In genomic region chr3:192915306-192915705, GRCh38 we compare ENCODE assay signal across 9 cellular contexts. TPM values are rescaled to one million over a fixed set of nuclear protein-coding genes. Genes with fewer than 3 reads are reported as not detected.
DNase-seq lines count a peak whose midpoint lies in the region; ATAC-seq and TF ChIP-seq lines count a peak whose summit lies in the region.
"Had no signal": no experiment of that assay in that cellular context is flagged by ENCODE, and none has a peak within 500 bp of the region (broad histone marks: within the 10 kb centered on the region; RNA-seq: fewer than 3 reads in every experiment).

No MANE protein-coding gene starts in this region.

- ATAC-seq in GM21576 (IDR thresholded peaks at IDR 0.05; ENCODE audit: unreplicated experiment) (peak; percentile 39), body of pancreas (no peak)
- ATAC-seq in activated naive CD4-positive, alpha-beta T cell treated with anti-CD3 and anti-CD28 coated beads, Interleukin-2, amount 50 U/mL, for 72 hours: no peak

- intact Hi-C loops in mammary epithelial cell (cut with micrococcal nuclease): loop anchor here (5.0 kb wide), 1 partner anchor 657 kb away; no protein-coding TSS in a partner anchor
- intact Hi-C loops in body of pancreas (cut with DNase I): no loop called here

- peak; percentile 69 for DNase-seq in ELF-1 (ENCODE audit: low read depth, low spot score)
- DNase-seq in NCI-H2196 (lab: John Stamatoyannopoulos, UW; ENCODE audit: unreplicated experiment): peak; percentile 69
- no peak for DNase-seq in mammary epithelial cell
- DNase-seq in osteocyte (ENCODE audit: extremely low spot score, unreplicated experiment): no peak
- no peak for DNase-seq in body of pancreas
- no peak for DNase-seq in activated naive CD4-positive, alpha-beta T cell treated with anti-CD3 and anti-CD28 coated beads, Interleukin-2, amount 50 U/mL, for 72 hours (ENCODE audit: low spot score in 2 of 2)
- DNase-seq in NK-92 treated with Interleukin-12 subunit alpha and Interleukin-12 subunit beta, amount 100 ng/mL, for 24 hours (lab: John Stamatoyannopoulos, UW): no peak

- H3K36me3 Mint-ChIP-seq in osteocyte (ENCODE audit: unreplicated experiment): no peaks in the 10 kb centered on the region
- peaks cover 7 to 24% of the 10 kb centered on the region in 2 donors for H3K36me3 Mint-ChIP-seq in activated naive CD4-positive, alpha-beta T cell treated with anti-CD3 and anti-CD28 coated beads, Interleukin-2, amount 50 U/mL, for 72 hours

- peaks cover 18% of the 10 kb centered on the region for H3K4me1 Mint-ChIP-seq in osteocyte (ENCODE audit: unreplicated experiment)

- no peaks in the 10 kb centered on the region for H3K9me3 ChIP-seq in mammary epithelial cell (replicated peaks; ENCODE audit: insufficient read depth, low read length)
- H3K9me3 ChIP-seq in body of pancreas: no peaks in the 10 kb centered on the region
- H3K9me3 ChIP-seq: neutrophil had no signal

- in situ Hi-C loops in mammary epithelial cell (cut with MboI; ENCODE audit: low sequenced_read_pairs in 2 of 2): loop anchor here in 1 of 2 donors (10.0 kb wide), 1 partner anchor 91 kb away; no protein-coding TSS in a partner anchor

- peak overlapping the region; percentile 99 for H3K4me3 Mint-ChIP-seq in osteocyte (ENCODE audit: unreplicated experiment)

- H3K27me3 ChIP-seq in mammary epithelial cell (ENCODE audit: insufficient read depth, low read length) (no peaks in the 10 kb centered on the region), body of pancreas (no peaks in the 10 kb centered on the region)

- H3K4me1 ChIP-seq in mammary epithelial cell (ENCODE audit: insufficient read depth, low read length) (peaks cover 14% of the 10 kb centered on the region), body of pancreas (peaks cover 16% of the 10 kb centered on the region)

- H3K36me3 ChIP-seq in mammary epithelial cell (ENCODE audit: insufficient read depth, low read length) (no peaks in the 10 kb centered on the region), body of pancreas (replicated peaks in 1 of 2; ENCODE audit: insufficient read depth in 1 of 2, low read depth in 2 of 2) (no peaks in the 10 kb centered on the region)
- H3K36me3 ChIP-seq: neutrophil had no signal

- dilution Hi-C loops in mammary epithelial cell (cut with HindIII; ENCODE audit: low sequenced_read_pairs): loop anchor here (5.0 kb wide), 1 partner anchor 73 kb away; no protein-coding TSS in a partner anchor

- no peak overlapping the region for H3K9ac ChIP-seq in mammary epithelial cell (ENCODE audit: insufficient read depth, low read length)

- WGBS in mammary epithelial cell (ENCODE audit: low coverage, missing lambda C conversion rate): 78% methylated on average over 3 of the region's 3 CpGs
- WGBS in body of pancreas, 2 donors: 66 to 81% methylated on average over 3 of the region's 3 CpGs

- H2AFZ ChIP-seq in mammary epithelial cell (ENCODE audit: low read depth, low read length): no peak overlapping the region

- TF ChIP-seq POLR2A in body of pancreas (IDR thresholded peaks at IDR 0.05): no peak

- CTCF ChIA-PET in mammary epithelial cell (lab: Charles Lee; ENCODE audit: low non-redundant PET): no interaction called here

- no peak overlapping the region for H3K4me3 ChIP-seq in mammary epithelial cell (replicated peaks in 1 of 3; ENCODE audit: insufficient read depth in 1 of 3, low read depth in 2 of 3, low read length in 3 of 3)
- no peak overlapping the region for H3K4me3 ChIP-seq in body of pancreas

- no peaks in the 10 kb centered on the region for H3K27me3 Mint-ChIP-seq in osteocyte (ENCODE audit: unreplicated experiment)

- no peaks in the 10 kb centered on the region for H3K9me3 Mint-ChIP-seq in osteocyte (ENCODE audit: unreplicated experiment)
- no peaks in the 10 kb centered on the region for H3K9me3 Mint-ChIP-seq in activated naive CD4-positive, alpha-beta T cell treated with anti-CD3 and anti-CD28 coated beads, Interleukin-2, amount 50 U/mL, for 72 hours

- H3K4me2 ChIP-seq in mammary epithelial cell (ENCODE audit: insufficient read depth, low read depth, low read length): peak overlapping the region; percentile 85

- H3K27ac ChIP-seq in mammary epithelial cell (ENCODE audit: insufficient read depth, low read depth, low read length): no peak overlapping the region
- no peak overlapping the region for H3K27ac ChIP-seq in body of pancreas
- H3K27ac ChIP-seq: neutrophil had no signal

- H3K27ac Mint-ChIP-seq in osteocyte (ENCODE audit: unreplicated experiment): no peak overlapping the region
- H3K27ac Mint-ChIP-seq in activated naive CD4-positive, alpha-beta T cell treated with anti-CD3 and anti-CD28 coated beads, Interleukin-2, amount 50 U/mL, for 72 hours: no peak overlapping the region

- no TSS peak for BruUV-seq in mammary epithelial cell (replicated peaks; lab: Mats Ljungman, UMichigan)

- TF ChIP-seq CTCF in mammary epithelial cell (conservative IDR thresholded peaks at IDR 0.05 in 1 of 2, IDR thresholded peaks at IDR 0.05 in 1 of 2; ENCODE audit: extremely low read depth in 1 of 2, insufficient read depth in 1 of 2, low read depth in 1 of 2, low read length in 2 of 2) (peak; percentile 14 to 33), osteocyte (IDR thresholded peaks at IDR 0.05) (peak; percentile 50), body of pancreas (IDR thresholded peaks at IDR 0.05) (no peak)

- H4K20me1 ChIP-seq in mammary epithelial cell (ENCODE audit: insufficient read depth, low read length): no peaks in the 10 kb centered on the region

- peaks cover 58% of the 10 kb centered on the region for H3K79me2 ChIP-seq in mammary epithelial cell (ENCODE audit: insufficient read depth, low read length)

RNA-seq across cellular contexts. Expression of gene MB21D2, which starts 2.4 kb away (rescaled TPM):
- 1 to 10 TPM; 5.2 to 7.8 TPM for total RNA-seq in mammary epithelial cell
- 4.7 TPM for polyA plus RNA-seq in mammary epithelial cell
- 4.9 TPM for polyA minus RNA-seq in mammary epithelial cell
- total RNA-seq in osteocyte: 5.3 and 5.5 TPM in 2 replicates
- 1 to 10 TPM in 1 of 2 donors, under 1 TPM in 1; 0.66 to 1.8 TPM for total RNA-seq in body of pancreas
- 1 to 10 TPM; 1.5 to 3.7 TPM for total RNA-seq in activated naive CD4-positive, alpha-beta T cell treated with anti-CD3 and anti-CD28 coated beads, Interleukin-2, amount 50 U/mL, for 72 hours

Comparison
In these comparisons a context has a peak if more than half of its experiments do, and no peak if none do; other contexts are left out.
1. DNase-seq: peak in ELF-1 (single experiment) and NCI-H2196 (single experiment); none in mammary epithelial cell (single experiment), osteocyte (single experiment), body of pancreas (0 of 4), activated naive CD4-positive, alpha-beta T cell treated with anti-CD3 and anti-CD28 coated beads, Interleukin-2, amount 50 U/mL, for 72 hours (0 of 2) and NK-92 treated with Interleukin-12 subunit alpha and Interleukin-12 subunit beta, amount 100 ng/mL, for 24 hours (single experiment).
2. CTCF ChIP-seq: peak in mammary epithelial cell (2 of 2) and osteocyte (single experiment); none in body of pancreas (0 of 7).